Comparison of ENCODE assay signal across 8 cellular contexts in genomic region chr10:112565434-112566053, GRCh38.
DNase-seq lines count a peak whose midpoint lies in the region; ATAC-seq and TF ChIP-seq lines count a peak whose summit lies in the region.

No MANE protein-coding gene starts in this region.

- no peaks in the 10 kb centered on the region for H3K36me3 ChIP-seq in vagina

- TF ChIP-seq POLR2A in vagina (IDR thresholded peaks at IDR 0.05) (no peak), GM18505 (IDR thresholded peaks at IDR 0.05; ENCODE audit: borderline replicate concordance, extremely low read depth, insufficient read depth, insufficient read length) (no peak)

- no peaks in the 10 kb centered on the region for H3K4me1 ChIP-seq in vagina

- TF ChIP-seq CTCF in vagina (IDR thresholded peaks at IDR 0.05): peak; percentile 21 to 51 (median 27)

- no peaks in the 10 kb centered on the region for H3K9me3 ChIP-seq in vagina

- H3K27ac ChIP-seq in vagina: no peak overlapping the region

- intact Hi-C loops in vagina (cut with DNase I): no loop called here

- ATAC-seq in GM21515 (IDR thresholded peaks at IDR 0.05; ENCODE audit: unreplicated experiment) (no peak), GM18505 (IDR thresholded peaks at IDR 0.05; ENCODE audit: unreplicated experiment) (no peak)

- H3K27me3 ChIP-seq in vagina: no peaks in the 10 kb centered on the region

- no peak overlapping the region for H3K4me3 ChIP-seq in vagina

- DNase-seq in ELF-1 (ENCODE audit: low read depth, low spot score) (peak; percentile 44), HuH-7 (ENCODE audit: low spot score) (peak; percentile 49), NOMO-1 treated with DMSO at 0.1 percent for 48 hours (lab: John Stamatoyannopoulos, UW; ENCODE audit: unreplicated experiment) (peak; percentile 44), cerebellar cortex (ENCODE audit: low spot score) (peak; percentile 58), left kidney (ENCODE audit: low read depth, low spot score) (peak; percentile 90), vagina (ENCODE audit: extremely low spot score in 2 of 2) (no peak)

Comparison
In these comparisons a context has a peak if more than half of its experiments do, and no peak if none do; other contexts are left out.
1. DNase-seq: peak in ELF-1 (single experiment), HuH-7 (single experiment), NOMO-1 treated with DMSO at 0.1 percent for 48 hours (single experiment), cerebellar cortex (single experiment) and left kidney (single experiment); none in vagina (0 of 2).